In the genomic region with DNA sequence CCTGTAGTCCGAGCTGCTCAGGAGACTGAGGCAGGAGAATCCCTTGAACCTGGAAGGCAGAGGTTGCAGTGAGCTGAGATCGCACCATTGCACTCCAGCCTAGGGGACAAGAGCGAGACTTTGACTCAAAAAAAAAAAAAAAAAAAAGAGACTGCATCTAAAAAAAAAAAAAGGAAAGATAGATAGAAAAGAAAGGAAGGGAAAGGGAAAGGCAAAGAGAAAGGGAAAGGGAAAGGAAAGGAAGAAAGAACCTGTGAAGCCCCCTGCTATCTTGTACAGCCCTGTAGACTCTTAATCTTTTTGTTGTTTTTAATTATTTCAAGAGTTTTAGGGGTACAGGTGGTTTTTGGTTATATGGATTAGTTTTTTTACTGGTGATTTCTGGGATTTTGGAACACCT, we compare ENCODE assay signal across 7 cellular contexts. TPM values are rescaled to one million over a fixed set of nuclear protein-coding genes. Genes with fewer than 3 reads are reported as not detected.
"Had no signal": no experiment of that assay in that cellular context is flagged by ENCODE, and none has a peak within 500 bp of the region (broad histone marks: within the 10 kb centered on the region; RNA-seq: fewer than 3 reads in every experiment).

No MANE protein-coding gene starts in this region.

- H3K4me3 ChIP-seq: K562 had no signal

- DNase-seq: IMR-90, KBM-7, KG1 had no signal

- H3K27ac ChIP-seq: HL-60 had no signal

RNA-seq across cellular contexts. Expression of a gene that starts 59.5 kb away (rescaled TPM):
- total RNA-seq: HepG2, HT1080, K562 had no signal
